In the genomic region with DNA sequence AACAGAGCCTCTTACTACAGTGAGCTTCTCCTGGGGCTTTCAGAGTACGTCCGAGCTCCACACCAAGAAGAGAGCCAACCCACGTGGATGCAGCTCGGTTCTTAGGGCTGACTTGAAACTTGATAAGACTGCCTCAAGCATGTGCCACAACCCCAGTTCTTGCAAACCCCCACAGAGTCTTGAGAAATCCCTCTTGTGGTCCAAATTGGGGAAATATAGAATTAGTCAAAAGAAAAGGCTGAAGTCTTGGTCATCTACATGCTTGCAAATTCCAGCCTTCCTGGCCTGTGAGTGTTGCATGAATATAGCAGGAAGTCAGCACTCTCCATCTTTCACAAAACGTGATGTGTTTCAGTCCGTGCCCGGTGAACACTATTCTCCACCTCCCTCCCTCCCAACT, we compare ENCODE assay signal across 19 cellular contexts.
"Had no signal": no experiment of that assay in that cellular context is flagged by ENCODE, and none has a peak within 500 bp of the region (broad histone marks: within the 10 kb centered on the region; RNA-seq: fewer than 3 reads in every experiment).

No MANE protein-coding gene starts in this region.

- H3K4me1 Mint-ChIP-seq: activated CD4-positive, alpha-beta T cell treated with anti-CD3 and anti-CD28 coated beads, Interleukin-2, amount 10 ng/mL, durations not matched to agents 7 days and 5 days; activated naive CD8-positive, alpha-beta T cell treated with anti-CD3 and anti-CD28 coated beads, Interleukin-2, amount 10 ng/mL, durations not matched to agents 7 days and 5 days; stimulated activated effector memory CD8-positive, alpha-beta T cell treated with anti-CD3 and anti-CD28 coated beads, Interleukin-12 subunit alpha, Interleukin-12 subunit beta, amount 100 ng/mL, for 72 hours had no signal

- H3K9me3 Mint-ChIP-seq: activated CD4-positive, alpha-beta T cell treated with anti-CD3 and anti-CD28 coated beads, Interleukin-2, amount 10 ng/mL, durations not matched to agents 7 days and 5 days; activated naive CD8-positive, alpha-beta T cell treated with anti-CD3 and anti-CD28 coated beads, Interleukin-2, amount 10 ng/mL, durations not matched to agents 7 days and 5 days; activated T-helper 1 cell treated with anti-CD3 and anti-CD28 coated beads, Interleukin-12 subunit alpha, Interleukin-12 subunit beta, Interleukin-2, Interleukin-4 antibody, amounts not matched to agents 30 ng/mL and 10 ng/mL and 1 ng/mL, durations not matched to agents 14 hours and 24 hours and 36 hours; effector memory CD8-positive, alpha-beta T cell; stimulated activated effector memory CD8-positive, alpha-beta T cell treated with anti-CD3 and anti-CD28 coated beads, Interleukin-12 subunit alpha, Interleukin-12 subunit beta, amount 100 ng/mL, for 72 hours; T-helper 2 cell treated with Interferon-gamma antibody and Interleukin-4, amounts not matched to agents 5 μg/mL and 100 μg/mL, for 36 hours had no signal

- H3K27me3 ChIP-seq: breast epithelium, gastroesophageal sphincter, heart right ventricle had no signal

- H3K9me3 ChIP-seq: breast epithelium, gastroesophageal sphincter, heart right ventricle had no signal

- H3K4me3 ChIP-seq: breast epithelium, gastroesophageal sphincter, heart right ventricle, lung had no signal

- H3K4me3 Mint-ChIP-seq: activated CD4-positive, alpha-beta T cell treated with anti-CD3 and anti-CD28 coated beads, Interleukin-2, amount 10 ng/mL, durations not matched to agents 7 days and 5 days; activated naive CD8-positive, alpha-beta T cell treated with anti-CD3 and anti-CD28 coated beads, Interleukin-2, amount 10 ng/mL, durations not matched to agents 7 days and 5 days; activated T-helper 1 cell treated with anti-CD3 and anti-CD28 coated beads, Interleukin-12 subunit alpha, Interleukin-12 subunit beta, Interleukin-2, Interleukin-4 antibody, amounts not matched to agents 30 ng/mL and 10 ng/mL and 1 ng/mL, durations not matched to agents 14 hours and 24 hours and 36 hours; effector memory CD8-positive, alpha-beta T cell; stimulated activated effector memory CD8-positive, alpha-beta T cell treated with anti-CD3 and anti-CD28 coated beads, Interleukin-12 subunit alpha, Interleukin-12 subunit beta, amount 100 ng/mL, for 72 hours; T-helper 2 cell treated with Interferon-gamma antibody and Interleukin-4, amounts not matched to agents 5 μg/mL and 100 μg/mL, for 36 hours had no signal

- H3K36me3 ChIP-seq: breast epithelium, gastroesophageal sphincter, heart right ventricle had no signal

- DNase-seq: activated CD4-positive, alpha-beta T cell treated with anti-CD3 and anti-CD28 coated beads, Interleukin-2, amount 10 ng/mL, durations not matched to agents 7 days and 5 days; activated CD8-positive, alpha-beta memory T cell treated with anti-CD3 and anti-CD28 coated beads for 24 hours; activated naive CD4-positive, alpha-beta T cell; activated naive CD8-positive, alpha-beta T cell treated with anti-CD3 and anti-CD28 coated beads, Interleukin-2, amount 10 ng/mL, durations not matched to agents 7 days and 5 days; anterior cingulate cortex; dermis blood vessel endothelial cell; effector memory CD8-positive, alpha-beta T cell; heart right ventricle; left colon; midbrain; stimulated activated CD4-positive, alpha-beta T cell treated with anti-CD3 and anti-CD28 coated beads, Interleukin-12 subunit alpha, Interleukin-12 subunit beta, amount 100 ng/mL, for 4 hours; stimulated activated CD4-positive, alpha-beta T cell treated with anti-CD3 and anti-CD28 coated beads, Interleukin-2, amount 100 ng/mL, for 24 hours had no signal

- H3K36me3 Mint-ChIP-seq: activated naive CD8-positive, alpha-beta T cell treated with anti-CD3 and anti-CD28 coated beads, Interleukin-2, amount 10 ng/mL, durations not matched to agents 7 days and 5 days had no signal

- H3K27ac ChIP-seq: breast epithelium, gastroesophageal sphincter, heart right ventricle, parathyroid adenoma had no signal

- H3K4me1 ChIP-seq: breast epithelium had no signal

- H3K27me3 Mint-ChIP-seq: activated naive CD8-positive, alpha-beta T cell treated with anti-CD3 and anti-CD28 coated beads, Interleukin-2, amount 10 ng/mL, durations not matched to agents 7 days and 5 days; effector memory CD8-positive, alpha-beta T cell had no signal

- ATAC-seq: effector memory CD8-positive, alpha-beta T cell; gastroesophageal sphincter; heart right ventricle; left colon; stimulated activated effector memory CD8-positive, alpha-beta T cell treated with anti-CD3 and anti-CD28 coated beads, Interleukin-12 subunit alpha, Interleukin-12 subunit beta, amount 100 ng/mL, for 72 hours had no signal

- H3K27ac Mint-ChIP-seq: activated CD4-positive, alpha-beta T cell treated with anti-CD3 and anti-CD28 coated beads, Interleukin-2, amount 10 ng/mL, durations not matched to agents 7 days and 5 days; activated naive CD8-positive, alpha-beta T cell treated with anti-CD3 and anti-CD28 coated beads, Interleukin-2, amount 10 ng/mL, durations not matched to agents 7 days and 5 days; activated T-helper 1 cell treated with anti-CD3 and anti-CD28 coated beads, Interleukin-12 subunit alpha, Interleukin-12 subunit beta, Interleukin-2, Interleukin-4 antibody, amounts not matched to agents 30 ng/mL and 10 ng/mL and 1 ng/mL, durations not matched to agents 14 hours and 24 hours and 36 hours; effector memory CD8-positive, alpha-beta T cell; stimulated activated effector memory CD8-positive, alpha-beta T cell treated with anti-CD3 and anti-CD28 coated beads, Interleukin-12 subunit alpha, Interleukin-12 subunit beta, amount 100 ng/mL, for 72 hours; T-helper 2 cell treated with Interferon-gamma antibody and Interleukin-4, amounts not matched to agents 5 μg/mL and 100 μg/mL, for 36 hours had no signal
